ENCODE assay signal across 17 cellular contexts in genomic region chr14:44914849-44915248, GRCh38. TPM values are rescaled to one million over a fixed set of nuclear protein-coding genes. Genes with fewer than 3 reads are reported as not detected.
DNase-seq lines count a peak whose midpoint lies in the region; ATAC-seq, FAIRE-seq and TF ChIP-seq lines count a peak whose summit lies in the region.
"Had no signal": no experiment of that assay in that cellular context is flagged by ENCODE, and none has a peak within 500 bp of the region (broad histone marks: within the 10 kb centered on the region; RNA-seq: fewer than 3 reads in every experiment).

No MANE protein-coding gene starts in this region.

- ATAC-seq in lower lobe of right lung = peak; percentile 25 to 32
- no peak for ATAC-seq in HG02885 (IDR thresholded peaks at IDR 0.05; ENCODE audit: poor library complexity, unreplicated experiment)
- ATAC-seq in activated CD8-positive, alpha-beta memory T cell treated with anti-CD3 and anti-CD28 coated beads, Interleukin-2, amount 10 ng/mL, durations not matched to agents 7 days and 5 days = no peak
- no peak for ATAC-seq in GM18861 (IDR thresholded peaks at IDR 0.05; ENCODE audit: unreplicated experiment)

- H3K14ac ChIP-seq in H1 (ENCODE audit: insufficient read length) = no peak overlapping the region

- no peak for TF ChIP-seq RAD21 in H1 (IDR thresholded peaks at IDR 0.05 in 1 of 2, conservative IDR thresholded peaks at IDR 0.05 in 1 of 2; ENCODE audit: low read depth in 2 of 2, low read length in 2 of 2)

- no peak overlapping the region for H3K18ac ChIP-seq in H1 (ENCODE audit: extremely low read depth, low read length)

- H3K36me3 ChIP-seq in H1 (ENCODE audit: control insufficient read depth in 2 of 4, insufficient read depth in 4 of 4, low read length in 3 of 4) = no peaks in the 10 kb centered on the region
- no peaks in the 10 kb centered on the region for H3K36me3 ChIP-seq in lower lobe of right lung

- no peak overlapping the region for H4K5ac ChIP-seq in H1 (ENCODE audit: insufficient read length, low read depth, low read length)

- no peaks in the 10 kb centered on the region for H3K79me2 ChIP-seq in H1 (ENCODE audit: control insufficient read depth in 1 of 2, insufficient read depth in 2 of 2, low read length in 2 of 2)

- H3K9me3 ChIP-seq in H1 (ENCODE audit: insufficient read depth in 2 of 2, low read depth in 1 of 2, low read length in 1 of 2) (peaks cover 0 to 3% of the 10 kb centered on the region in 2 experiments; a peak in 1 of 4 replicates), lower lobe of right lung (no peaks in the 10 kb centered on the region)

- H3K4me2 ChIP-seq in H1 (ENCODE audit: insufficient read depth in 1 of 2, low read depth in 2 of 2, low read length in 2 of 2) = no peak overlapping the region
- H3K4me2 ChIP-seq: PC-9 had no signal

- H3K4me1 ChIP-seq in H1 (replicated peaks in 1 of 4; ENCODE audit: control insufficient read depth in 3 of 4, insufficient read depth in 4 of 4, low read length in 3 of 4) = peaks cover 0 to 2% (median 0%) of the 10 kb centered on the region in 4 experiments; a peak in 1 of 7 replicates
- H3K4me1 ChIP-seq in lower lobe of right lung = peaks cover 4% of the 10 kb centered on the region

- H3K23ac ChIP-seq in H1 (ENCODE audit: insufficient read length) = no peak overlapping the region

- peak; percentile 55 for FAIRE-seq in H1 (lab: Jason Lieb, UNC)

- H3K27me3 ChIP-seq in H1 (replicated peaks in 1 of 4; ENCODE audit: control insufficient read depth in 3 of 4, extremely low read depth in 1 of 4, insufficient read depth in 3 of 4, low read length in 3 of 4) (no peaks in the 10 kb centered on the region), lower lobe of right lung (ENCODE audit: low read depth) (peaks cover 16% of the 10 kb centered on the region)

- no peaks in the 10 kb centered on the region for H4K20me1 ChIP-seq in H1 (replicated peaks in 1 of 2; ENCODE audit: control insufficient read depth in 1 of 2, insufficient read depth in 2 of 2, low read length in 2 of 2)

- H2BK120ac ChIP-seq in H1 (replicated peaks; ENCODE audit: low read depth, low read length) = no peak overlapping the region

- H3K23me2 ChIP-seq in H1 (ENCODE audit: low read depth, low read length) = no peaks in the 10 kb centered on the region

- 79% methylated on average over 4 of the region's 4 CpGs; no CpG with 5 or more reads in 1 of the 2 experiments for WGBS in H1 (ENCODE audit: extremely low coverage in 1 of 2, insufficient coverage in 1 of 2, insufficient read length in 1 of 2, insufficient replicate concordance in 2 of 2, low coverage in 1 of 2, low lambda C conversion rate in 2 of 2, missing lambda C conversion rate in 1 of 2), 2 experiments

- H3K4me3 Mint-ChIP-seq in activated CD8-positive, alpha-beta memory T cell treated with anti-CD3 and anti-CD28 coated beads, Interleukin-2, amount 10 ng/mL, durations not matched to agents 7 days and 5 days = no peak overlapping the region
- H3K4me3 Mint-ChIP-seq: activated CD4-positive, alpha-beta memory T cell treated with anti-CD3 and anti-CD28 coated beads for 36 hours; CD4-positive, CD25-positive, alpha-beta regulatory T cell; T-helper 1 cell treated with Interleukin-12 subunit alpha and Interleukin-12 subunit beta and Interleukin-4 antibody, amounts not matched to agents 30 μg/mL and 1 μg/mL, for 36 hours had no signal

- no peak for TF ChIP-seq EP300 in H1 (IDR thresholded peaks at IDR 0.05; ENCODE audit: borderline replicate concordance in 1 of 2, low read depth in 2 of 2, low read length in 2 of 2)

- no peaks in the 10 kb centered on the region for H3K79me1 ChIP-seq in H1 (ENCODE audit: low read depth, low read length)

- H3K27ac Mint-ChIP-seq in activated CD8-positive, alpha-beta memory T cell treated with anti-CD3 and anti-CD28 coated beads, Interleukin-2, amount 10 ng/mL, durations not matched to agents 7 days and 5 days = no peak overlapping the region
- H3K27ac Mint-ChIP-seq: activated CD4-positive, alpha-beta memory T cell treated with anti-CD3 and anti-CD28 coated beads for 36 hours; CD4-positive, CD25-positive, alpha-beta regulatory T cell; T-helper 1 cell treated with Interleukin-12 subunit alpha and Interleukin-12 subunit beta and Interleukin-4 antibody, amounts not matched to agents 30 μg/mL and 1 μg/mL, for 36 hours had no signal

- peak overlapping the region; percentile 36 for H2AFZ ChIP-seq in H1 (ENCODE audit: low read length)

- H4K8ac ChIP-seq in H1 (ENCODE audit: extremely low read depth, insufficient read depth, low read length) = no peak overlapping the region

- no peak overlapping the region for H2BK12ac ChIP-seq in H1 (ENCODE audit: low read depth, low read length)

- POLR2A ChIA-PET in H1 (lab: Charles Lee; ENCODE audit: partially characterized antibody) = no interaction called here

- no peak for TF ChIP-seq CTCF in H1 (IDR thresholded peaks at IDR 0.05; ENCODE audit: control extremely low read depth in 1 of 3, insufficient read depth in 1 of 3, low read depth in 1 of 3, low read length in 3 of 3)
- no peak for TF ChIP-seq CTCF in lower lobe of right lung (IDR thresholded peaks at IDR 0.05)

- no peaks in the 10 kb centered on the region for H3K36me3 Mint-ChIP-seq in activated CD8-positive, alpha-beta memory T cell treated with anti-CD3 and anti-CD28 coated beads, Interleukin-2, amount 10 ng/mL, durations not matched to agents 7 days and 5 days
- H3K36me3 Mint-ChIP-seq: CD4-positive, CD25-positive, alpha-beta regulatory T cell had no signal

- H3K27me3 Mint-ChIP-seq in activated CD8-positive, alpha-beta memory T cell treated with anti-CD3 and anti-CD28 coated beads, Interleukin-2, amount 10 ng/mL, durations not matched to agents 7 days and 5 days = peaks cover 28% of the 10 kb centered on the region

- H3K4me1 Mint-ChIP-seq in activated CD8-positive, alpha-beta memory T cell treated with anti-CD3 and anti-CD28 coated beads, Interleukin-2, amount 10 ng/mL, durations not matched to agents 7 days and 5 days = peaks cover 4% of the 10 kb centered on the region

- intact Hi-C loops in lower lobe of right lung (cut with DNase I) = no loop called here

- DNase-seq in AG20443 (ENCODE audit: low spot score) = peak; percentile 34
- peak; percentile 38 for DNase-seq in M059J (ENCODE audit: low read depth)
- no peak for DNase-seq in H1 (ENCODE audit: low read depth in 1 of 2, low spot score in 2 of 2)
- DNase-seq in lower lobe of right lung = no peak
- DNase-seq in activated CD8-positive, alpha-beta memory T cell treated with anti-CD3 and anti-CD28 coated beads, Interleukin-2, amount 10 ng/mL, durations not matched to agents 7 days and 5 days = no peak
- no peak for DNase-seq in stimulated activated CD4-positive, alpha-beta T cell treated with anti-CD3 and anti-CD28 coated beads, Interleukin-4, amount 100 ng/mL, for 1 hour
- DNase-seq: activated CD4-positive, alpha-beta memory T cell treated with anti-CD3 and anti-CD28 coated beads for 36 hours; activated effector memory CD4-positive, alpha-beta T cell treated with anti-CD3 and anti-CD28 coated beads, Interleukin-2, amount 50 U/mL, for 16 hours; CD4-positive, CD25-positive, alpha-beta regulatory T cell; central memory CD4-positive, alpha-beta T cell; PC-9; stimulated activated CD4-positive, alpha-beta T cell treated with anti-CD3 and anti-CD28 coated beads, Interleukin-4, amount 100 ng/mL, for 4 hours; stimulated activated naive CD4-positive, alpha-beta T cell treated with Interleukin-2 at 50 U/mL for 16 hours had no signal

- H2BK15ac ChIP-seq in H1 (ENCODE audit: low read length) = no peak overlapping the region

- H3K4me3 ChIP-seq in H1 (ENCODE audit: extremely low read depth in 1 of 4, insufficient read depth in 2 of 4, low read depth in 3 of 4, low read length in 4 of 4) (no peak overlapping the region), lower lobe of right lung (no peak overlapping the region)
- H3K4me3 ChIP-seq: PC-9 had no signal

- H2BK20ac ChIP-seq in H1 (ENCODE audit: low read length) = no peak overlapping the region

- no peak overlapping the region for H3K56ac ChIP-seq in H1 (replicated peaks; ENCODE audit: insufficient read length, low read depth, low read length)

- H3K27ac ChIP-seq in H1 (ENCODE audit: low read depth, low read length) = no peak overlapping the region
- H3K27ac ChIP-seq in lower lobe of right lung = no peak overlapping the region
- H3K27ac ChIP-seq: epithelial cell of prostate, PC-9 had no signal

- H2BK5ac ChIP-seq in H1 (ENCODE audit: low read depth, low read length) = no peak overlapping the region

- no peak overlapping the region for H2AK5ac ChIP-seq in H1 (ENCODE audit: low read depth, low read length)

- CTCF ChIA-PET in H1 (lab: Charles Lee; ENCODE audit: partially characterized antibody) = interaction anchor here (0.8 to 4.5 kb wide), 16 partner anchors 20 to 503 kb away, joined by 3 to 19 read pairs (median 5); partner anchors contain the start of genes FANCM, FKBP3, KLHL28 and MIS18BP1
- CTCF ChIA-PET in activated CD8-positive, alpha-beta memory T cell treated with anti-CD3 and anti-CD28 coated beads, Interleukin-2, amount 10 ng/mL, durations not matched to agents 7 days and 5 days (lab: Charles Lee) = interaction anchor here (1.7 to 2.2 kb wide), 3 partner anchors 11 to 156 kb away, joined by 3 to 7 read pairs (median 5); partner anchors contain the start of genes KLHL28 and TOGARAM1

- no peak overlapping the region for H4K91ac ChIP-seq in H1 (replicated peaks; ENCODE audit: insufficient read length, low read length)

- H3K4ac ChIP-seq in H1 (replicated peaks; ENCODE audit: insufficient read length, low read depth, low read length) = no peak overlapping the region

- TF ChIP-seq POLR2A in H1 (IDR thresholded peaks at IDR 0.05; ENCODE audit: control extremely low read depth in 1 of 2, low read depth in 2 of 2, low read length in 2 of 2) = no peak

- no peak overlapping the region for H3K9ac ChIP-seq in H1 (replicated peaks in 1 of 4; ENCODE audit: extremely low read depth in 1 of 4, low read depth in 3 of 4, low read length in 3 of 4)

- H3K9me3 Mint-ChIP-seq in activated CD8-positive, alpha-beta memory T cell treated with anti-CD3 and anti-CD28 coated beads, Interleukin-2, amount 10 ng/mL, durations not matched to agents 7 days and 5 days (ENCODE audit: low read depth) = peaks cover 4% of the 10 kb centered on the region

RNA-seq across cellular contexts. Expression of gene KLHL28, which starts 46.9 kb away (rescaled TPM):
- 4.7 and 5.3 TPM in 2 replicates for total RNA-seq in M059J (2014; rRNA removed; shearing (Covaris generic))
- total RNA-seq in H1 (2021; fragmentation: NEBNext Ultra II Directional; extraction: Animal tissue kit (Norgen Biotek cat#: 25700)) = 8.4 and 10.5 TPM in 2 replicates
- 2.2 and 3.3 TPM in 2 replicates for polyA plus RNA-seq in H1 (2011; rRNA removed)
- polyA plus RNA-seq in H1 (2011; cell fraction: cytosol; rRNA removed) = 3.2 TPM
- polyA plus RNA-seq in H1 (2011; cell fraction: nucleus; rRNA removed) = 2.4 TPM
- 3.4 to 6.9 TPM (median 4.5 TPM) in 4 replicates for polyA plus RNA-seq in H1 (2012, experiment 1 of 2)
- polyA plus RNA-seq in H1 (2012, experiment 2 of 2) = 0.35 TPM
- 4.6 TPM for polyA plus RNA-seq in H1 (2013, experiment 1 of 2)
- 4.3 TPM for polyA plus RNA-seq in H1 (2013, experiment 2 of 2)
- polyA minus RNA-seq in H1 (2011; rRNA and poly(A)+ RNA removed) = 18.7 and 23.0 TPM in 2 replicates
- polyA minus RNA-seq in H1 (2011; cell fraction: cytosol; rRNA and poly(A)+ RNA removed) = 6.1 TPM
- 17.0 TPM for polyA minus RNA-seq in H1 (2011; cell fraction: nucleus; rRNA and poly(A)+ RNA removed)
- total RNA-seq in lower lobe of right lung = 18.5 TPM
- 10 to 100 TPM; 12.1 to 14.0 TPM for total RNA-seq in activated CD8-positive, alpha-beta memory T cell treated with anti-CD3 and anti-CD28 coated beads, Interleukin-2, amount 10 ng/mL, durations not matched to agents 7 days and 5 days

RNA-seq across cellular contexts. Expression of gene TOGARAM1, which starts 47.1 kb away (rescaled TPM):
- 6.6 and 7.6 TPM in 2 replicates for total RNA-seq in M059J (2014; rRNA removed; shearing (Covaris generic))
- 6.8 and 8.9 TPM in 2 replicates for total RNA-seq in H1 (2021; fragmentation: NEBNext Ultra II Directional; extraction: Animal tissue kit (Norgen Biotek cat#: 25700))
- 1.3 and 2.5 TPM in 2 replicates for polyA plus RNA-seq in H1 (2011; rRNA removed)
- polyA plus RNA-seq in H1 (2011; cell fraction: cytosol; rRNA removed) = 2.6 TPM
- 3.8 TPM for polyA plus RNA-seq in H1 (2011; cell fraction: nucleus; rRNA removed)
- 2.8 to 3.6 TPM (median 3.1 TPM) in 4 replicates for polyA plus RNA-seq in H1 (2012, experiment 1 of 2)
- polyA plus RNA-seq in H1 (2012, experiment 2 of 2) = 0.16 TPM
- polyA plus RNA-seq in H1 (2013, experiment 1 of 2) = 7.6 TPM
- 8.1 TPM for polyA plus RNA-seq in H1 (2013, experiment 2 of 2)
- 16.2 and 30.1 TPM in 2 replicates for polyA minus RNA-seq in H1 (2011; rRNA and poly(A)+ RNA removed)
- 6.7 TPM for polyA minus RNA-seq in H1 (2011; cell fraction: cytosol; rRNA and poly(A)+ RNA removed)
- polyA minus RNA-seq in H1 (2011; cell fraction: nucleus; rRNA and poly(A)+ RNA removed) = 37.0 TPM
- total RNA-seq in lower lobe of right lung = 18.5 TPM
- total RNA-seq in activated CD8-positive, alpha-beta memory T cell treated with anti-CD3 and anti-CD28 coated beads, Interleukin-2, amount 10 ng/mL, durations not matched to agents 7 days and 5 days = 10 to 100 TPM in 1 of 2 experiments, 1 to 10 TPM in 1; 8.2 to 10.7 TPM

Comparison
In these comparisons a context has a peak if more than half of its experiments do, and no peak if none do; other contexts are left out.
1. DNase-seq: peak in AG20443 (single experiment) and M059J (single experiment); none in H1 (0 of 2), lower lobe of right lung (single experiment), activated CD8-positive, alpha-beta memory T cell treated with anti-CD3 and anti-CD28 coated beads, Interleukin-2, amount 10 ng/mL, durations not matched to agents 7 days and 5 days (single experiment) and stimulated activated CD4-positive, alpha-beta T cell treated with anti-CD3 and anti-CD28 coated beads, Interleukin-4, amount 100 ng/mL, for 1 hour (single experiment).
2. ATAC-seq: peak in lower lobe of right lung (2 of 2); none in HG02885 (single experiment), activated CD8-positive, alpha-beta memory T cell treated with anti-CD3 and anti-CD28 coated beads, Interleukin-2, amount 10 ng/mL, durations not matched to agents 7 days and 5 days (single experiment) and GM18861 (single experiment).